In the genomic region with DNA sequence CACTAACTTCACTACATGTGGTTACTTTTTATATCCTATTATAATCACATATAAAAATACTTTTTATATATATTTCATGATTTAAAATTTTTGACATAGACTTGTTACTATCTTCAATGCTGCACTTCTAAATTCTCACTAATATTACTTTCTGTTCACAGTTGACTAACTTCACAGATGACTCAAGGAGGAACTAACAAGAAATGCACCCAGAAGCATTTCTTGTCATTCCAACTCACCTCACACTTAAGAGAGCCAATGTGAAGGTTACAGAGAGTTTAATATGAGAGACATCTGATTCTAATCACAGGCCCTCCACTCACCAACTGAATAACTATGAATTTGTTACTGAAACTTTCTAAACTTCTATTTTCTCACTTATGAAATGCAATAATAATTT, we compare ENCODE assay signal across 21 cellular contexts.
DNase-seq lines count a peak whose midpoint lies in the region; ATAC-seq and TF ChIP-seq lines count a peak whose summit lies in the region.
"Had no signal": no experiment of that assay in that cellular context is flagged by ENCODE, and none has a peak within 500 bp of the region (broad histone marks: within the 10 kb centered on the region; RNA-seq: fewer than 3 reads in every experiment).

No MANE protein-coding gene starts in this region.

- no peak for ATAC-seq in Right ventricle myocardium superior (ENCODE audit: poor library complexity)
- ATAC-seq: CD8-positive, alpha-beta T cell had no signal

- DNase-seq in ACHN (peak; percentile 42), epithelial cell of esophagus (ENCODE audit: low read depth) (peak; percentile 8), kidney tubule cell (ENCODE audit: low spot score) (peak; percentile 72), NCI-H146 treated with DMSO at 0.1 percent for 48 hours (lab: John Stamatoyannopoulos, UW; ENCODE audit: unreplicated experiment) (no peak), MV-4-11 (lab: John Stamatoyannopoulos, UW) (no peak), Right ventricle myocardium superior (no peak)
- DNase-seq in stimulated activated naive CD4-positive, alpha-beta T cell (lab: John Stamatoyannopoulos, UW), result no peak
- DNase-seq: C1 segment of cervical spinal cord; CD8-positive, alpha-beta T cell; GF-D8; KG1; NCI-H1092 treated with DMSO at 0.1 percent for 48 hours; NCI-H146; NCI-H2029 treated with DMSO at 0.1 percent for 48 hours; NCI-H226; NCI-H510A treated with DMSO at 0.1 percent for 48 hours; NCI-H774; NK-92 treated with Interleukin-12 subunit alpha and Interleukin-12 subunit beta, amount 100 ng/mL, for 24 hours; Peyer's patch had no signal

- no peaks in the 10 kb centered on the region for H3K27me3 ChIP-seq in OCI-LY3 (ENCODE audit: low read depth, low read length)
- H3K27me3 ChIP-seq: Peyer's patch had no signal

- H3K4me2 ChIP-seq in OCI-LY3 (ENCODE audit: low read length), result peak overlapping the region; percentile 34

- H3K4me3 ChIP-seq in OCI-LY3 (ENCODE audit: low read length) (no peak overlapping the region), epithelial cell of esophagus (ENCODE audit: low read length) (no peak overlapping the region)
- H3K4me3 ChIP-seq: Peyer's patch had no signal

- no peaks in the 10 kb centered on the region for H3K9me3 ChIP-seq in OCI-LY3 (ENCODE audit: insufficient read depth, low read length)
- H3K9me3 ChIP-seq: Peyer's patch had no signal

- intact Hi-C loops in Right ventricle myocardium superior (cut with DNase I), result no loop called here

- 0 out of 2 replicates have a peak overlapping the region, but pooled peaks have one; percentile 4 for H3K27ac ChIP-seq in OCI-LY3 (ENCODE audit: low read length)
- H3K27ac ChIP-seq: 22Rv1, Peyer's patch had no signal

- peaks cover 11% of the 10 kb centered on the region for H3K4me1 ChIP-seq in OCI-LY3 (ENCODE audit: low read length)
- H3K4me1 ChIP-seq: Peyer's patch had no signal

- no peak for TF ChIP-seq CTCF in OCI-LY3 (IDR thresholded peaks at IDR 0.05; ENCODE audit: low read depth, low read length)
- TF ChIP-seq CTCF in epithelial cell of esophagus (IDR thresholded peaks at IDR 0.05; ENCODE audit: insufficient read depth, low read depth, low read length, missing control alignments), result no peak

- H4K20me1 ChIP-seq in OCI-LY3 (ENCODE audit: insufficient read depth, low read length), result no peaks in the 10 kb centered on the region

- H2AFZ ChIP-seq in OCI-LY3 (ENCODE audit: low read depth, low read length), result no peak overlapping the region

- no peaks in the 10 kb centered on the region for H3K79me2 ChIP-seq in OCI-LY3 (ENCODE audit: low read length)

- H3K9ac ChIP-seq in OCI-LY3 (ENCODE audit: low read length), result no peak overlapping the region

- in situ Hi-C loops in ACHN (cut with HindIII; ENCODE audit: low pct_ligation_motif_present, low pct_unique_long_range_greater_than_20kb, low sequenced_read_pairs), result no loop called here

- no peaks in the 10 kb centered on the region for H3K36me3 ChIP-seq in OCI-LY3 (replicated peaks; ENCODE audit: low read depth, low read length)
- H3K36me3 ChIP-seq: Peyer's patch had no signal

Comparison
In these comparisons a context has a peak if more than half of its experiments do, and no peak if none do; other contexts are left out.
1. DNase-seq: peak in ACHN (single experiment), epithelial cell of esophagus (single experiment) and kidney tubule cell (single experiment); none in stimulated activated naive CD4-positive, alpha-beta T cell (0 of 6), NCI-H146 treated with DMSO at 0.1 percent for 48 hours (single experiment), MV-4-11 (single experiment) and Right ventricle myocardium superior (single experiment).